In genomic region chr2:23436346-23437099, GRCh38 we compare ENCODE assay signal across 10 cellular contexts. TPM values are rescaled to one million over a fixed set of nuclear protein-coding genes. Genes with fewer than 3 reads are reported as not detected.
A peak's percentile ranks its signal among the peaks of the same experiment; 100 is the strongest.
DNase-seq lines count a peak whose midpoint lies in the region; ATAC-seq lines count a peak whose summit lies in the region.
"Had no signal": no experiment of that assay in that cellular context is flagged by ENCODE, and none has a peak within 500 bp of the region (broad histone marks: within the 10 kb centered on the region; RNA-seq: fewer than 3 reads in every experiment).

No MANE protein-coding gene starts in this region.

- no peaks in the 10 kb centered on the region for H3K36me3 Mint-ChIP-seq in stimulated activated memory B cell treated with anti-CD40 and anti-IgM and Interleukin-4, amounts not matched to agents 10 μg/mL and 1 μg/mL and 100 μg/mL, for 72 hours
- H3K36me3 Mint-ChIP-seq: CD4-positive, CD25-positive, alpha-beta regulatory T cell had no signal

- peak; percentile 65 for DNase-seq in Daoy (ENCODE audit: low read depth)
- DNase-seq in activated CD4-positive, alpha-beta T cell treated with anti-CD3 and anti-CD28 coated beads for 1 hour = peak; percentile 15
- DNase-seq in stimulated activated CD4-positive, alpha-beta T cell treated with anti-CD3 and anti-CD28 coated beads, Interleukin-12 subunit alpha, Interleukin-12 subunit beta, amount 100 ng/mL, for 24 hours (ENCODE audit: low read depth in 2 of 2) = peak; percentile 11 to 32
- no peak for DNase-seq in activated gamma-delta T cell (lab: John Stamatoyannopoulos, UW)
- DNase-seq: KBM-7 had no signal

- no peaks in the 10 kb centered on the region for H3K9me3 Mint-ChIP-seq in stimulated activated memory B cell treated with anti-CD40 and anti-IgM and Interleukin-4, amounts not matched to agents 10 μg/mL and 1 μg/mL and 100 μg/mL, for 72 hours

- H3K27ac Mint-ChIP-seq in stimulated activated memory B cell treated with anti-CD40 and anti-IgM and Interleukin-4, amounts not matched to agents 10 μg/mL and 1 μg/mL and 100 μg/mL, for 72 hours = no peak overlapping the region
- H3K27ac Mint-ChIP-seq: CD4-positive, CD25-positive, alpha-beta regulatory T cell had no signal

- peaks cover 13% of the 10 kb centered on the region for H3K4me1 Mint-ChIP-seq in stimulated activated memory B cell treated with anti-CD40 and anti-IgM and Interleukin-4, amounts not matched to agents 10 μg/mL and 1 μg/mL and 100 μg/mL, for 72 hours
- H3K4me1 Mint-ChIP-seq: CD4-positive, CD25-positive, alpha-beta regulatory T cell had no signal

- no peak overlapping the region for H3K4me3 Mint-ChIP-seq in stimulated activated memory B cell treated with anti-CD40 and anti-IgM and Interleukin-4, amounts not matched to agents 10 μg/mL and 1 μg/mL and 100 μg/mL, for 72 hours
- H3K4me3 Mint-ChIP-seq: CD4-positive, CD25-positive, alpha-beta regulatory T cell had no signal

- H3K27me3 Mint-ChIP-seq in stimulated activated memory B cell treated with anti-CD40 and anti-IgM and Interleukin-4, amounts not matched to agents 10 μg/mL and 1 μg/mL and 100 μg/mL, for 72 hours = no peaks in the 10 kb centered on the region

- ATAC-seq in esophagus mucosa = peak; percentile 81
- ATAC-seq in stimulated activated memory B cell treated with anti-CD40 and anti-IgM and Interleukin-4, amounts not matched to agents 10 μg/mL and 1 μg/mL and 100 μg/mL, for 72 hours = no peak
- no peak for ATAC-seq in GM21825 (IDR thresholded peaks at IDR 0.05; ENCODE audit: unreplicated experiment)
- ATAC-seq in GM21786 (IDR thresholded peaks at IDR 0.05; ENCODE audit: unreplicated experiment) = no peak

RNA-seq across cellular contexts. Expression of gene KLHL29, which starts 51.5 kb away (rescaled TPM):
- 4.6 and 5.6 TPM in 2 replicates for total RNA-seq in Daoy (2014; rRNA removed; shearing (Covaris generic))
- total RNA-seq in esophagus mucosa = 3.6 TPM
